In the genomic region with DNA sequence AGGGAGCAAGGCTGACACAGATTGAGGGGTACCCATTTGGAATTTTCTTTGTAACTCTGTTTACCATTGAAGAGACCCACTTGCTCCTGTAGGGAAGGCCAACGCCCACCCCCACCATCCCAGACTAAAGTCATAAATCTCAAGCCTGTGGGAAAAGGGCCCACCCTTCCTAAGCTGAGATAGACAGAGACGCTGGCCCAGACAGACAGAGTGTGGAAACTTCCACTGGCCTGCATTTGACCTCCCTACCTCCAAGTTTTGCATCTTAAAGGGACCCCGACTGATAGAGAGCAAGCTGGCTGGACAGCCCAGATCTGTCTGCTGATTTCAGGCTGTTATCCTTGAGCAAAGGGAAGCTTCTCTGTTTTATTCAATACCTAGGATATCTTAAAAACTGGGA, we compare ENCODE assay signal across 1 cellular context.
TF ChIP-seq lines count a peak whose summit lies in the region.

No MANE protein-coding gene starts in this region.

TF ChIP-seq in IMR-90, 13 proteins besides CTCF, POLR2A, EP300 and RAD21:
- TF ChIP-seq MXI1 (IDR thresholded peaks at IDR 0.05; ENCODE audit: borderline replicate concordance, low read depth, low read length) (no peak), NFE2L2 (IDR thresholded peaks at IDR 0.05; ENCODE audit: low read depth, low read length) (no peak), SMC3 (IDR thresholded peaks at IDR 0.05; ENCODE audit: low read depth, low read length) (no peak), CEBPB (IDR thresholded peaks at IDR 0.05; ENCODE audit: low read depth, low read length) (no peak), USF2 (IDR thresholded peaks at IDR 0.05; ENCODE audit: low read depth, low read length) (no peak), RFX5 (IDR thresholded peaks at IDR 0.05; ENCODE audit: low read depth, low read length) (no peak), FOS (IDR thresholded peaks at IDR 0.05; ENCODE audit: low read depth, low read length) (no peak), BHLHE40 (IDR thresholded peaks at IDR 0.05; ENCODE audit: low read depth, low read length) (no peak)
